ENCODE assay signal across 6 cellular contexts in the genomic region with DNA sequence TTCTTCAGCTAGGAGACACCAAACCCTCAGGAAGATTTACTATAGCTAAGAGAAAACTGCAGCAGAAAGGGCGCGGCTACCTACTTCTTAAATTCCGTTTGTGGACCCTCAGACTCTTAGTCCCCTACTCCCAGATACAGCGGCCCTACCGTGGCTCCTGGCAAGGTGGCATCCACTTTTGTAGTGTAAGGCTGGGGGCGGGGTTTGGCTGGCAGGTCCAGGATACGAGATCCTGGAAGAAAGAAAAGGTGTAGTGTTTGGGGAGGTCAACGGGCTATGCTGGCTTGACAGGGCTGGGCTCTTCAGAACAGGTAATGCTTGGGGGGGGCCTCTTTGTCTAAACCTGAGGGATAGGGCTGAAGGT. TPM values are rescaled to one million over a fixed set of nuclear protein-coding genes. Genes with fewer than 3 reads are reported as not detected.
DNase-seq lines count a peak whose midpoint lies in the region; TF ChIP-seq lines count a peak whose summit lies in the region.

No MANE protein-coding gene starts in this region.

- H3K36me3 Mint-ChIP-seq in activated naive CD8-positive, alpha-beta T cell treated with anti-CD3 and anti-CD28 coated beads for 36 hours, result peaks cover 26% of the 10 kb centered on the region

- H3K4me1 Mint-ChIP-seq in activated naive CD8-positive, alpha-beta T cell treated with anti-CD3 and anti-CD28 coated beads for 36 hours, result peaks cover 39% of the 10 kb centered on the region

- H3K27me3 ChIP-seq in HL-60 (ENCODE audit: insufficient read depth, poor library complexity, severe bottlenecking), result no peaks in the 10 kb centered on the region
- no peaks in the 10 kb centered on the region for H3K27me3 ChIP-seq in mucosa of rectum (ENCODE audit: control insufficient read depth in 2 of 2, insufficient read depth in 2 of 2, low read length in 2 of 2)

- H3K9me3 ChIP-seq in mucosa of rectum (ENCODE audit: control insufficient read depth in 2 of 2, low read length in 2 of 2), result no peaks in the 10 kb centered on the region

- H3K9me3 Mint-ChIP-seq in activated naive CD8-positive, alpha-beta T cell treated with anti-CD3 and anti-CD28 coated beads for 36 hours, result no peaks in the 10 kb centered on the region

- H3K4me3 ChIP-seq in HL-60 (replicated peaks; ENCODE audit: insufficient read depth, low read length) (peak overlapping the region; percentile 62), mucosa of rectum (ENCODE audit: low read length in 2 of 2) (peak overlapping the region; percentile 81 to 94)

- peak overlapping the region; percentile 94 for H3K27ac ChIP-seq in HL-60 (replicated peaks)
- peak overlapping the region; percentile 92 to 94 for H3K27ac ChIP-seq in mucosa of rectum (ENCODE audit: low read depth in 2 of 2, low read length in 2 of 2)

- H3K9ac ChIP-seq in mucosa of rectum (ENCODE audit: low read depth in 1 of 2, low read length in 2 of 2), result peak overlapping the region; percentile 87 to 91

- no peak for DNase-seq in HL-60 (ENCODE audit: low read depth in 1 of 2, low spot score in 1 of 2)
- no peak for DNase-seq in activated naive CD8-positive, alpha-beta T cell treated with anti-CD3 and anti-CD28 coated beads for 36 hours
- no peak for DNase-seq in KG1 (lab: John Stamatoyannopoulos, UW)
- DNase-seq in AG20443 (ENCODE audit: low spot score), result no peak
- no peak for DNase-seq in medulla oblongata (ENCODE audit: extremely low spot score)

- H3K27ac Mint-ChIP-seq in activated naive CD8-positive, alpha-beta T cell treated with anti-CD3 and anti-CD28 coated beads for 36 hours, result peak overlapping the region; percentile 97

- H3K4me3 Mint-ChIP-seq in activated naive CD8-positive, alpha-beta T cell treated with anti-CD3 and anti-CD28 coated beads for 36 hours, result peak overlapping the region; percentile 87

- TF ChIP-seq CTCF in HL-60 (IDR thresholded peaks at IDR 0.05; ENCODE audit: insufficient read depth, low read length), result no peak

- peaks cover 2 to 5% of the 10 kb centered on the region in 2 donors for H3K36me3 ChIP-seq in mucosa of rectum (ENCODE audit: control insufficient read depth in 2 of 2, insufficient read depth in 2 of 2, low read length in 2 of 2)

- no peaks in the 10 kb centered on the region for H3K27me3 Mint-ChIP-seq in activated naive CD8-positive, alpha-beta T cell treated with anti-CD3 and anti-CD28 coated beads for 36 hours

- peaks cover 10 to 33% of the 10 kb centered on the region in 2 donors for H3K4me1 ChIP-seq in mucosa of rectum (ENCODE audit: control insufficient read depth in 2 of 2, insufficient read depth in 2 of 2, low read length in 2 of 2)

RNA-seq across cellular contexts. Expression of gene CREB3L4, which starts 0.3 kb away (rescaled TPM):
- 1 to 10 TPM; 6.8 to 7.3 TPM for total RNA-seq in activated naive CD8-positive, alpha-beta T cell treated with anti-CD3 and anti-CD28 coated beads for 36 hours

RNA-seq across cellular contexts. Expression of gene SLC39A1, which starts 4.6 kb away (rescaled TPM):
- 10 to 100 TPM; 60.6 to 63.1 TPM for total RNA-seq in activated naive CD8-positive, alpha-beta T cell treated with anti-CD3 and anti-CD28 coated beads for 36 hours

RNA-seq across cellular contexts. Expression of gene JTB, which starts 9.5 kb away (rescaled TPM):
- total RNA-seq in activated naive CD8-positive, alpha-beta T cell treated with anti-CD3 and anti-CD28 coated beads for 36 hours, result 100 to 1,000 TPM; 204 to 214 TPM

RNA-seq across cellular contexts. Expression of gene CRTC2, which starts 9.6 kb away (rescaled TPM):
- total RNA-seq in activated naive CD8-positive, alpha-beta T cell treated with anti-CD3 and anti-CD28 coated beads for 36 hours, result 10 to 100 TPM; 56.4 to 67.0 TPM

RNA-seq across cellular contexts. Expression of gene RAB13, which starts 18.2 kb away (rescaled TPM):
- total RNA-seq in activated naive CD8-positive, alpha-beta T cell treated with anti-CD3 and anti-CD28 coated beads for 36 hours, result 10 to 100 TPM; 48.7 to 53.5 TPM
